In the genomic region with DNA sequence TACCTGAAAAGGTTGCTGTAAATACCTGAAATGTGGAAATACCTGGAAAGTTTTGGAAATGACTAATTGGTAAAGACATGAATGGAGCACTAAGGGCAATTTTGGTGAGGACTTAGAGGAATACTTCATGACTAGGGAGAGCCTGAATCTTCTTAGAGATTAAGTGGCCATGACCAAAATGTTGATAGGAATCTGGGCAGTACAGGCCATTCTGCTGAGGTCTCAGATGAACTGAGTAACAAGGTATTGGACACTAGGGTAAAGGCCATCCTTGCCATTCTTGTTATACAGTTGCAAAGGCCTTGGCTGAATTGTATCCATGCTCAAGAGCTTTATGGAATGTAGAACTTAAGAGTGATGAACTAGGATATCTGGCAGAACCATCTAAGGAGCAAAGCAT, we compare ENCODE assay signal across 36 cellular contexts.
"Had no signal": no experiment of that assay in that cellular context is flagged by ENCODE, and none has a peak within 500 bp of the region (broad histone marks: within the 10 kb centered on the region; RNA-seq: fewer than 3 reads in every experiment).

No MANE protein-coding gene starts in this region.

- H3K36me3 ChIP-seq: brain microvascular endothelial cell, breast epithelium had no signal

- DNase-seq: activated B cell treated with CpG ODN at 0.5 μM for 24 hours; activated CD4-positive, alpha-beta memory T cell treated with anti-CD3 and anti-CD28 coated beads for 36 hours; activated CD4-positive, alpha-beta T cell treated with anti-CD3 and anti-CD28 coated beads for 4 hours; activated CD4-positive, alpha-beta T cell treated with anti-CD3 and anti-CD28 coated beads, Interleukin-2, amount 10 ng/mL, durations not matched to agents 24 days and 14 days; activated CD4-positive, alpha-beta T cell treated with anti-CD3 and anti-CD28 coated beads, Interleukin-2, amount 50 U/mL, for 1 hour; activated CD4-positive, alpha-beta T cell treated with anti-CD3 and anti-CD28 coated beads, Interleukin-2, amount 50 U/mL, for 4 hours; activated CD4-positive, CD25-positive, alpha-beta regulatory T cell treated with anti-CD3 and anti-CD28 coated beads, Interleukin-2, amount 50 U/mL, for 72 hours; activated CD8-positive, alpha-beta memory T cell treated with anti-CD3 and anti-CD28 coated beads, Interleukin-2, amount 50 U/mL, for 4 hours; activated CD8-positive, alpha-beta T cell treated with anti-CD3 and anti-CD28 coated beads for 36 hours; activated effector memory CD4-positive, alpha-beta T cell treated with anti-CD3 and anti-CD28 coated beads, Interleukin-2, amount 50 U/mL, for 16 hours; activated gamma-delta T cell treated with Interleukin-2 at 50 U/mL for 16 hours; activated naive CD4-positive, alpha-beta T cell treated with anti-CD3 and anti-CD28 coated beads, Interleukin-2, amount 10 ng/mL, durations not matched to agents 7 days and 5 days; activated naive CD4-positive, alpha-beta T cell treated with Interleukin-2 at 50 U/mL for 16 hours; activated naive CD8-positive, alpha-beta T cell treated with anti-CD3 and anti-CD28 coated beads, Interleukin-2, amount 10 ng/mL, durations not matched to agents 7 days and 5 days; activated naive CD8-positive, alpha-beta T cell treated with anti-CD3 and anti-CD28 coated beads, Interleukin-2, amount 50 U/mL, for 24 hours; activated T-cell treated with anti-CD3 and anti-CD28 coated beads for 4 hours; activated T-cell treated with anti-CD3 and anti-CD28 coated beads, Interleukin-2, amount 50 U/mL, for 1 hour; activated T-cell treated with anti-CD3 and anti-CD28 coated beads, Interleukin-2, amount 50 U/mL, for 4 hours; activated T-cell treated with anti-CD3 and anti-CD28 coated beads, Interleukin-2, amount 50 U/mL, for 72 hours; amygdala; anterior cingulate cortex; body of pancreas; brain microvascular endothelial cell; central memory CD4-positive, alpha-beta T cell; SW 1271; T-helper 1 cell; T-helper 2 cell; T-helper 9 cell had no signal

- H3K4me1 ChIP-seq: body of pancreas, breast epithelium had no signal

- H3K27me3 Mint-ChIP-seq: activated B cell treated with CpG ODN at 0.5 μM for 24 hours; activated CD4-positive, alpha-beta memory T cell treated with anti-CD3 and anti-CD28 coated beads for 36 hours; activated CD4-positive, alpha-beta T cell treated with anti-CD3 and anti-CD28 coated beads, Interleukin-2, amount 10 ng/mL, durations not matched to agents 24 days and 14 days; activated CD8-positive, alpha-beta T cell treated with anti-CD3 and anti-CD28 coated beads for 36 hours; activated naive CD4-positive, alpha-beta T cell treated with anti-CD3 and anti-CD28 coated beads, Interleukin-2, amount 10 ng/mL, durations not matched to agents 7 days and 5 days; activated naive CD4-positive, alpha-beta T cell treated with anti-CD3 and anti-CD28 coated beads, Interleukin-2, amount 50 U/mL, for 24 hours; activated naive CD8-positive, alpha-beta T cell; activated naive CD8-positive, alpha-beta T cell treated with anti-CD3 and anti-CD28 coated beads, Interleukin-2, amount 10 ng/mL, durations not matched to agents 7 days and 5 days; activated naive CD8-positive, alpha-beta T cell treated with anti-CD3 and anti-CD28 coated beads, Interleukin-2, amount 50 U/mL, for 24 hours; activated T-helper 17 cell treated with anti-CD3 and anti-CD28 coated beads, Interleukin-2, amount 50 U/mL, for 72 hours had no signal

- H3K27ac ChIP-seq: body of pancreas, brain microvascular endothelial cell, breast epithelium, VCaP had no signal

- H3K27ac Mint-ChIP-seq: activated B cell treated with CpG ODN at 0.5 μM for 24 hours; activated CD4-positive, alpha-beta memory T cell treated with anti-CD3 and anti-CD28 coated beads for 36 hours; activated CD4-positive, alpha-beta T cell treated with anti-CD3 and anti-CD28 coated beads, Interleukin-2, amount 10 ng/mL, durations not matched to agents 24 days and 14 days; activated CD8-positive, alpha-beta T cell treated with anti-CD3 and anti-CD28 coated beads for 36 hours; activated naive CD4-positive, alpha-beta T cell treated with anti-CD3 and anti-CD28 coated beads, Interleukin-2, amount 10 ng/mL, durations not matched to agents 7 days and 5 days; activated naive CD4-positive, alpha-beta T cell treated with anti-CD3 and anti-CD28 coated beads, Interleukin-2, amount 50 U/mL, for 24 hours; activated naive CD8-positive, alpha-beta T cell; activated naive CD8-positive, alpha-beta T cell treated with anti-CD3 and anti-CD28 coated beads, Interleukin-2, amount 10 ng/mL, durations not matched to agents 7 days and 5 days; activated naive CD8-positive, alpha-beta T cell treated with anti-CD3 and anti-CD28 coated beads, Interleukin-2, amount 50 U/mL, for 24 hours; activated T-cell treated with anti-CD3 and anti-CD28 coated beads, Interleukin-2, amount 50 U/mL, for 72 hours; activated T-helper 1 cell treated with anti-CD3 and anti-CD28 coated beads, Interleukin-12 subunit alpha, Interleukin-12 subunit beta, Interleukin-2, Interleukin-4 antibody, amounts not matched to agents 30 ng/mL and 10 ng/mL and 1 ng/mL, durations not matched to agents 14 hours and 24 hours and 36 hours; activated T-helper 17 cell treated with anti-CD3 and anti-CD28 coated beads, Interleukin-2, amount 50 U/mL, for 72 hours; T-helper 1 cell treated with Interleukin-12 subunit alpha and Interleukin-12 subunit beta and Interleukin-4 antibody, amounts not matched to agents 30 μg/mL and 1 μg/mL, for 36 hours; T-helper 2 cell treated with Interferon-gamma antibody and Interleukin-4, amounts not matched to agents 5 μg/mL and 100 μg/mL, for 36 hours had no signal

- H3K9me3 Mint-ChIP-seq: activated CD4-positive, alpha-beta T cell treated with anti-CD3 and anti-CD28 coated beads, Interleukin-2, amount 10 ng/mL, durations not matched to agents 24 days and 14 days; activated CD8-positive, alpha-beta T cell treated with anti-CD3 and anti-CD28 coated beads for 36 hours; activated naive CD4-positive, alpha-beta T cell treated with anti-CD3 and anti-CD28 coated beads, Interleukin-2, amount 10 ng/mL, durations not matched to agents 7 days and 5 days; activated naive CD4-positive, alpha-beta T cell treated with anti-CD3 and anti-CD28 coated beads, Interleukin-2, amount 50 U/mL, for 24 hours; activated naive CD8-positive, alpha-beta T cell treated with anti-CD3 and anti-CD28 coated beads, Interleukin-2, amount 10 ng/mL, durations not matched to agents 7 days and 5 days; activated naive CD8-positive, alpha-beta T cell treated with anti-CD3 and anti-CD28 coated beads, Interleukin-2, amount 50 U/mL, for 24 hours; activated T-cell treated with anti-CD3 and anti-CD28 coated beads, Interleukin-2, amount 50 U/mL, for 4 hours; activated T-helper 1 cell treated with anti-CD3 and anti-CD28 coated beads, Interleukin-12 subunit alpha, Interleukin-12 subunit beta, Interleukin-2, Interleukin-4 antibody, amounts not matched to agents 30 ng/mL and 10 ng/mL and 1 ng/mL, durations not matched to agents 14 hours and 24 hours and 36 hours; T-helper 1 cell treated with Interleukin-12 subunit alpha and Interleukin-12 subunit beta and Interleukin-4 antibody, amounts not matched to agents 30 μg/mL and 1 μg/mL, for 36 hours; T-helper 2 cell treated with Interferon-gamma antibody and Interleukin-4, amounts not matched to agents 5 μg/mL and 100 μg/mL, for 36 hours had no signal

- H3K27me3 ChIP-seq: body of pancreas, brain microvascular endothelial cell, breast epithelium had no signal

- ATAC-seq: activated CD8-positive, alpha-beta T cell treated with anti-CD3 and anti-CD28 coated beads for 36 hours; activated naive CD8-positive, alpha-beta T cell treated with anti-CD3 and anti-CD28 coated beads, Interleukin-2, amount 50 U/mL, for 24 hours; activated T-cell treated with anti-CD3 and anti-CD28 coated beads, Interleukin-2, amount 50 U/mL, for 4 hours; activated T-cell treated with anti-CD3 and anti-CD28 coated beads, Interleukin-2, amount 50 U/mL, for 72 hours; activated T-helper 17 cell treated with anti-CD3 and anti-CD28 coated beads, Interleukin-2, amount 50 U/mL, for 72 hours; body of pancreas had no signal

- H3K4me3 ChIP-seq: body of pancreas, breast epithelium had no signal

- H3K36me3 Mint-ChIP-seq: activated CD4-positive, alpha-beta memory T cell treated with anti-CD3 and anti-CD28 coated beads for 36 hours; activated naive CD4-positive, alpha-beta T cell treated with anti-CD3 and anti-CD28 coated beads, Interleukin-2, amount 10 ng/mL, durations not matched to agents 7 days and 5 days; activated naive CD4-positive, alpha-beta T cell treated with anti-CD3 and anti-CD28 coated beads, Interleukin-2, amount 50 U/mL, for 24 hours; activated naive CD8-positive, alpha-beta T cell; activated naive CD8-positive, alpha-beta T cell treated with anti-CD3 and anti-CD28 coated beads, Interleukin-2, amount 10 ng/mL, durations not matched to agents 7 days and 5 days had no signal

- H3K9me3 ChIP-seq: body of pancreas, breast epithelium had no signal

- H3K4me1 Mint-ChIP-seq: activated B cell treated with CpG ODN at 0.5 μM for 24 hours; activated CD4-positive, alpha-beta T cell treated with anti-CD3 and anti-CD28 coated beads, Interleukin-2, amount 10 ng/mL, durations not matched to agents 24 days and 14 days; activated naive CD4-positive, alpha-beta T cell treated with anti-CD3 and anti-CD28 coated beads, Interleukin-2, amount 10 ng/mL, durations not matched to agents 7 days and 5 days; activated naive CD4-positive, alpha-beta T cell treated with anti-CD3 and anti-CD28 coated beads, Interleukin-2, amount 50 U/mL, for 24 hours; activated naive CD8-positive, alpha-beta T cell treated with anti-CD3 and anti-CD28 coated beads, Interleukin-2, amount 10 ng/mL, durations not matched to agents 7 days and 5 days; activated naive CD8-positive, alpha-beta T cell treated with anti-CD3 and anti-CD28 coated beads, Interleukin-2, amount 50 U/mL, for 24 hours; activated T-helper 17 cell treated with anti-CD3 and anti-CD28 coated beads, Interleukin-2, amount 50 U/mL, for 72 hours had no signal

- H3K4me3 Mint-ChIP-seq: activated B cell treated with CpG ODN at 0.5 μM for 24 hours; activated CD4-positive, alpha-beta memory T cell treated with anti-CD3 and anti-CD28 coated beads for 36 hours; activated CD4-positive, alpha-beta T cell treated with anti-CD3 and anti-CD28 coated beads, Interleukin-2, amount 10 ng/mL, durations not matched to agents 24 days and 14 days; activated CD8-positive, alpha-beta T cell treated with anti-CD3 and anti-CD28 coated beads for 36 hours; activated naive CD4-positive, alpha-beta T cell treated with anti-CD3 and anti-CD28 coated beads, Interleukin-2, amount 10 ng/mL, durations not matched to agents 7 days and 5 days; activated naive CD4-positive, alpha-beta T cell treated with anti-CD3 and anti-CD28 coated beads, Interleukin-2, amount 50 U/mL, for 24 hours; activated naive CD8-positive, alpha-beta T cell; activated naive CD8-positive, alpha-beta T cell treated with anti-CD3 and anti-CD28 coated beads, Interleukin-2, amount 10 ng/mL, durations not matched to agents 7 days and 5 days; activated naive CD8-positive, alpha-beta T cell treated with anti-CD3 and anti-CD28 coated beads, Interleukin-2, amount 50 U/mL, for 24 hours; activated T-cell treated with anti-CD3 and anti-CD28 coated beads, Interleukin-2, amount 50 U/mL, for 4 hours; activated T-cell treated with anti-CD3 and anti-CD28 coated beads, Interleukin-2, amount 50 U/mL, for 72 hours; activated T-helper 1 cell treated with anti-CD3 and anti-CD28 coated beads, Interleukin-12 subunit alpha, Interleukin-12 subunit beta, Interleukin-2, Interleukin-4 antibody, amounts not matched to agents 30 ng/mL and 10 ng/mL and 1 ng/mL, durations not matched to agents 14 hours and 24 hours and 36 hours; activated T-helper 17 cell treated with anti-CD3 and anti-CD28 coated beads, Interleukin-2, amount 50 U/mL, for 72 hours; T-helper 1 cell treated with Interleukin-12 subunit alpha and Interleukin-12 subunit beta and Interleukin-4 antibody, amounts not matched to agents 30 μg/mL and 1 μg/mL, for 36 hours; T-helper 2 cell treated with Interferon-gamma antibody and Interleukin-4, amounts not matched to agents 5 μg/mL and 100 μg/mL, for 36 hours had no signal
